Comparison of ENCODE assay signal across 1 cellular context in genomic region chr12:88093573-88093972, GRCh38.
TF ChIP-seq lines count a peak whose summit lies in the region.

No MANE protein-coding gene starts in this region.

TF ChIP-seq in HepG2, 621 proteins besides CTCF, POLR2A, EP300 and RAD21 (continued from another document):
- TF ChIP-seq, protein P1, sequence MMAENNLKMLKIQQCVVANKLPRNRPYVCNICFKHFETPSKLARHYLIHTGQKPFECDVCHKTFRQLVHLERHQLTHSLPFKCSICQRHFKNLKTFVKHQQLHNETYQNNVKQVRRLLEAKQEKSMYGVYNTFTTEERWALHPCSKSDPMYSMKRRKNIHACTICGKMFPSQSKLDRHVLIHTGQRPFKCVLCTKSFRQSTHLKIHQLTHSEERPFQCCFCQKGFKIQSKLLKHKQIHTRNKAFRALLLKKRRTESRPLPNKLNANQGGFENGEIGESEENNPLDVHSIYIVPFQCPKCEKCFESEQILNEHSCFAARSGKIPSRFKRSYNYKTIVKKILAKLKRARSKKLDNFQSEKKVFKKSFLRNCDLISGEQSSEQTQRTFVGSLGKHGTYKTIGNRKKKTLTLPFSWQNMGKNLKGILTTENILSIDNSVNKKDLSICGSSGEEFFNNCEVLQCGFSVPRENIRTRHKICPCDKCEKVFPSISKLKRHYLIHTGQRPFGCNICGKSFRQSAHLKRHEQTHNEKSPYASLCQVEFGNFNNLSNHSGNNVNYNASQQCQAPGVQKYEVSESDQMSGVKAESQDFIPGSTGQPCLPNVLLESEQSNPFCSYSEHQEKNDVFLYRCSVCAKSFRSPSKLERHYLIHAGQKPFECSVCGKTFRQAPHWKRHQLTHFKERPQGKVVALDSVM (CRISPR knock-in tag; IDR thresholded peaks at IDR 0.05), result no peak
